In genomic region chr1:4702464-4702863, GRCh38 we compare ENCODE assay signal across 24 cellular contexts. TPM values are rescaled to one million over a fixed set of nuclear protein-coding genes. Genes with fewer than 3 reads are reported as not detected.
"Had no signal": no experiment of that assay in that cellular context is flagged by ENCODE, and none has a peak within 500 bp of the region (broad histone marks: within the 10 kb centered on the region; RNA-seq: fewer than 3 reads in every experiment).

No MANE protein-coding gene starts in this region.

- H3K4me3 Mint-ChIP-seq: activated CD4-positive, alpha-beta memory T cell treated with anti-CD3 and anti-CD28 coated beads, Interleukin-2, amount 10 ng/mL, durations not matched to agents 7 days and 5 days; activated CD4-positive, alpha-beta T cell treated with anti-CD3 and anti-CD28 coated beads, Interleukin-2, amount 10 ng/mL, durations not matched to agents 24 days and 14 days; activated naive CD4-positive, alpha-beta T cell treated with anti-CD3 and anti-CD28 coated beads, Interleukin-2, amount 10 ng/mL, durations not matched to agents 7 days and 5 days; activated naive CD8-positive, alpha-beta T cell treated with anti-CD3 and anti-CD28 coated beads for 36 hours; T-helper 1 cell treated with Interleukin-12 subunit alpha and Interleukin-12 subunit beta and Interleukin-4 antibody, amounts not matched to agents 30 μg/mL and 1 μg/mL, for 36 hours had no signal

- H3K27ac Mint-ChIP-seq: activated CD4-positive, alpha-beta memory T cell treated with anti-CD3 and anti-CD28 coated beads, Interleukin-2, amount 10 ng/mL, durations not matched to agents 7 days and 5 days; activated CD4-positive, alpha-beta T cell treated with anti-CD3 and anti-CD28 coated beads, Interleukin-2, amount 10 ng/mL, durations not matched to agents 24 days and 14 days; activated naive CD4-positive, alpha-beta T cell treated with anti-CD3 and anti-CD28 coated beads, Interleukin-2, amount 10 ng/mL, durations not matched to agents 7 days and 5 days; activated naive CD8-positive, alpha-beta T cell treated with anti-CD3 and anti-CD28 coated beads for 36 hours; activated T-helper 2 cell treated with anti-CD3 and anti-CD28 coated beads, Interferon-gamma antibody, Interleukin-2, Interleukin-4, amounts not matched to agents 10 μg/mL and 5 μg/mL and 100 μg/mL, durations not matched to agents 14 hours and 24 hours and 36 hours; T-helper 1 cell treated with Interleukin-12 subunit alpha and Interleukin-12 subunit beta and Interleukin-4 antibody, amounts not matched to agents 30 μg/mL and 1 μg/mL, for 36 hours had no signal

- H3K27me3 ChIP-seq: Peyer's patch had no signal

- H3K9me3 ChIP-seq: Peyer's patch had no signal

- H3K36me3 Mint-ChIP-seq: activated naive CD4-positive, alpha-beta T cell treated with anti-CD3 and anti-CD28 coated beads, Interleukin-2, amount 10 ng/mL, durations not matched to agents 7 days and 5 days; activated naive CD8-positive, alpha-beta T cell treated with anti-CD3 and anti-CD28 coated beads for 36 hours had no signal

- H3K4me1 Mint-ChIP-seq: activated CD4-positive, alpha-beta memory T cell treated with anti-CD3 and anti-CD28 coated beads, Interleukin-2, amount 10 ng/mL, durations not matched to agents 7 days and 5 days; activated CD4-positive, alpha-beta T cell treated with anti-CD3 and anti-CD28 coated beads, Interleukin-2, amount 10 ng/mL, durations not matched to agents 24 days and 14 days; activated naive CD4-positive, alpha-beta T cell treated with anti-CD3 and anti-CD28 coated beads, Interleukin-2, amount 10 ng/mL, durations not matched to agents 7 days and 5 days; activated naive CD8-positive, alpha-beta T cell treated with anti-CD3 and anti-CD28 coated beads for 36 hours had no signal

- ATAC-seq: activated CD4-positive, CD25-positive, alpha-beta regulatory T cell treated with anti-CD3 and anti-CD28 coated beads, Interleukin-2, amount 50 U/mL, for 24 hours had no signal

- H3K27me3 Mint-ChIP-seq: activated CD4-positive, alpha-beta memory T cell treated with anti-CD3 and anti-CD28 coated beads, Interleukin-2, amount 10 ng/mL, durations not matched to agents 7 days and 5 days; activated CD4-positive, alpha-beta T cell treated with anti-CD3 and anti-CD28 coated beads, Interleukin-2, amount 10 ng/mL, durations not matched to agents 24 days and 14 days; activated naive CD4-positive, alpha-beta T cell treated with anti-CD3 and anti-CD28 coated beads, Interleukin-2, amount 10 ng/mL, durations not matched to agents 7 days and 5 days; activated naive CD8-positive, alpha-beta T cell treated with anti-CD3 and anti-CD28 coated beads for 36 hours had no signal

- H3K27ac ChIP-seq: Peyer's patch, RWPE1 had no signal

- H3K9me3 Mint-ChIP-seq: activated CD4-positive, alpha-beta memory T cell treated with anti-CD3 and anti-CD28 coated beads, Interleukin-2, amount 10 ng/mL, durations not matched to agents 7 days and 5 days; activated CD4-positive, alpha-beta T cell treated with anti-CD3 and anti-CD28 coated beads, Interleukin-2, amount 10 ng/mL, durations not matched to agents 24 days and 14 days; activated naive CD4-positive, alpha-beta T cell treated with anti-CD3 and anti-CD28 coated beads, Interleukin-2, amount 10 ng/mL, durations not matched to agents 7 days and 5 days; activated naive CD8-positive, alpha-beta T cell treated with anti-CD3 and anti-CD28 coated beads for 36 hours; activated T-helper 2 cell treated with anti-CD3 and anti-CD28 coated beads, Interferon-gamma antibody, Interleukin-2, Interleukin-4, amounts not matched to agents 10 μg/mL and 5 μg/mL and 100 μg/mL, durations not matched to agents 14 hours and 24 hours and 36 hours; T-helper 1 cell treated with Interleukin-12 subunit alpha and Interleukin-12 subunit beta and Interleukin-4 antibody, amounts not matched to agents 30 μg/mL and 1 μg/mL, for 36 hours had no signal

- H3K36me3 ChIP-seq: Peyer's patch had no signal

- H3K4me3 ChIP-seq: Peyer's patch had no signal

- H3K4me1 ChIP-seq: Peyer's patch had no signal

- DNase-seq: activated CD4-positive, alpha-beta memory T cell treated with anti-CD3 and anti-CD28 coated beads, Interleukin-2, amount 10 ng/mL, durations not matched to agents 7 days and 5 days; activated CD4-positive, alpha-beta T cell treated with anti-CD3 and anti-CD28 coated beads, Interleukin-2, amount 10 ng/mL, durations not matched to agents 24 days and 14 days; activated gamma-delta T cell treated with Interleukin-2 at 50 U/mL for 16 hours; activated naive CD4-positive, alpha-beta T cell treated with anti-CD3 and anti-CD28 coated beads, Interleukin-2, amount 10 ng/mL, durations not matched to agents 7 days and 5 days; activated naive CD8-positive, alpha-beta T cell treated with anti-CD3 and anti-CD28 coated beads for 36 hours; activated T-cell treated with anti-CD3 and anti-CD28 coated beads for 4 hours; activated T-cell treated with anti-CD3 and anti-CD28 coated beads, Interleukin-2, amount 50 U/mL, for 48 hours; IMR-90; Kasumi-1; KBM-7; NCI-H1105 treated with DMSO at 0.1 percent for 48 hours; NCI-H1436 treated with DMSO at 0.1 percent for 48 hours; NCI-H187; NCI-H2081; NCI-H446; NCI-H524; Peyer's patch; SHP77 treated with DMSO at 0.1 percent for 48 hours had no signal

RNA-seq across cellular contexts. Expression of gene AJAP1, which starts 48.1 kb away (rescaled TPM):
- total RNA-seq: activated CD4-positive, alpha-beta memory T cell treated with anti-CD3 and anti-CD28 coated beads, Interleukin-2, amount 10 ng/mL, durations not matched to agents 7 days and 5 days; activated CD4-positive, alpha-beta T cell treated with anti-CD3 and anti-CD28 coated beads, Interleukin-2, amount 10 ng/mL, durations not matched to agents 24 days and 14 days; activated CD8-positive, alpha-beta memory T cell treated with anti-CD3 and anti-CD28 coated beads for 36 hours; activated naive CD8-positive, alpha-beta T cell treated with anti-CD3 and anti-CD28 coated beads for 36 hours; activated T-helper 2 cell treated with anti-CD3 and anti-CD28 coated beads, Interferon-gamma antibody, Interleukin-2, Interleukin-4, amounts not matched to agents 10 μg/mL and 5 μg/mL and 100 μg/mL, durations not matched to agents 14 hours and 24 hours and 36 hours; SK-MEL-5 had no signal
